ENCODE assay signal across 8 cellular contexts in the genomic region with DNA sequence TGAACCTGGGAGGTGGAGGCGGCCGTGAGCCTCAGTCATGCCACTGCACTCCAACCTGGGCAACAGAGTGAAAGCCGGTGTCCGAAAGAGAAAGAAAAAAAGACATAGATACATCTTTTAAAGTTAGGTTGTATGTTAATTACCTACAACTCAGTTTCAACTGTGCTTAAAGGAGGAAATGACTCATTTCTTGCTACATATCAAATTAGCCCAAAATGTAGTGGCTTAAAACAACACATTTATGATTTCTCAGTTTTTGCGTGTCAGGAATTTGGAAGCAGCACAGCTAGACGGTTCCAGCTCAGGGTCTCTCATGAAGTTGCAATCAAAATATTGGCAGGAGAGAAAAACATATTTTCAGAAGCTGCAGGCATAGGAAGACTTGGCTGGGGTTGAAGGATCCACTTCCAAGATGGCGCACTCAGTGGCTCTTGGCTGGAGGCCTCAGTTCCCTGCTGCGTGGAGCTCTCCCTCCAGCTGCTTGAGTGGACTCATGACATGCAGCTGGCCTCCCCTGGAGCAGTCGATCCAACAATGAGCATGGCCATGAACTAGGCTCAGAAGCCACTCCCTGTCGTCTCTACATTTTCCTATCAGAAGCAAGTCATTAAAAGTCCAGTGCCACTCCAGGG. TPM values are rescaled to one million over a fixed set of nuclear protein-coding genes. Genes with fewer than 3 reads are reported as not detected.
DNase-seq lines count a peak whose midpoint lies in the region; ATAC-seq, FAIRE-seq and TF ChIP-seq lines count a peak whose summit lies in the region.

No MANE protein-coding gene starts in this region.

- H3K36me3 ChIP-seq in subcutaneous abdominal adipose tissue (ENCODE audit: control insufficient read depth in 5 of 5, insufficient read depth in 5 of 5, low read length in 5 of 5), result peaks cover 0 to 17% (median 2%) of the 10 kb centered on the region in 5 donors

- H3K4me1 Mint-ChIP-seq in activated naive CD8-positive, alpha-beta T cell treated with anti-CD3 and anti-CD28 coated beads, Interleukin-2, amount 10 ng/mL, durations not matched to agents 7 days and 5 days, result peaks cover 47% of the 10 kb centered on the region

- no peak for FAIRE-seq in A549 (lab: Jason Lieb, UNC)

- no peak for ATAC-seq in A549
- ATAC-seq in GM19025 (IDR thresholded peaks at IDR 0.05; ENCODE audit: low read depth, unreplicated experiment), result peak; percentile 59
- peak; percentile 43 for ATAC-seq in activated naive CD8-positive, alpha-beta T cell treated with anti-CD3 and anti-CD28 coated beads, Interleukin-2, amount 10 ng/mL, durations not matched to agents 7 days and 5 days (ENCODE audit: low read depth)
- ATAC-seq in HG03095 (IDR thresholded peaks at IDR 0.05; ENCODE audit: unreplicated experiment), result no peak

- H3K27me3 ChIP-seq in subcutaneous abdominal adipose tissue (ENCODE audit: control insufficient read depth in 5 of 5, insufficient read depth in 4 of 5, low read length in 5 of 5), result no peaks in the 10 kb centered on the region

- no peaks in the 10 kb centered on the region for H3K27me3 Mint-ChIP-seq in activated naive CD8-positive, alpha-beta T cell treated with anti-CD3 and anti-CD28 coated beads, Interleukin-2, amount 10 ng/mL, durations not matched to agents 7 days and 5 days

- no peak for TF ChIP-seq POLR2A in A549 (IDR thresholded peaks at IDR 0.05; ENCODE audit: low read length)

- no peak overlapping the region for H3K4me2 ChIP-seq in A549

- no peak for TF ChIP-seq CTCF in A549 (IDR thresholded peaks at IDR 0.05)

- CTCF ChIA-PET in A549 (lab: Yijun Ruan, JAX), result interaction anchor here (1.4 to 2.0 kb wide), 2 partner anchors 30 to 285 kb away, joined by 3 to 5 read pairs; no protein-coding TSS in a partner anchor

- H3K27ac Mint-ChIP-seq in activated naive CD8-positive, alpha-beta T cell treated with anti-CD3 and anti-CD28 coated beads, Interleukin-2, amount 10 ng/mL, durations not matched to agents 7 days and 5 days, result peak overlapping the region; percentile 94

- TF ChIP-seq EP300 in A549 (IDR thresholded peaks at IDR 0.05), result no peak

- H3K36me3 Mint-ChIP-seq in activated naive CD8-positive, alpha-beta T cell treated with anti-CD3 and anti-CD28 coated beads, Interleukin-2, amount 10 ng/mL, durations not matched to agents 7 days and 5 days, result peaks cover 59% of the 10 kb centered on the region

- DNase-seq in A549 (ENCODE audit: low read depth in 1 of 2, low spot score in 1 of 2) (no peak), M059J (ENCODE audit: low read depth) (peak; percentile 63), inferior parietal cortex (ENCODE audit: extremely low spot score) (peak; percentile 43), hepatic stellate cell (ENCODE audit: low spot score) (no peak)
- peak; percentile 51 for DNase-seq in activated naive CD8-positive, alpha-beta T cell treated with anti-CD3 and anti-CD28 coated beads, Interleukin-2, amount 10 ng/mL, durations not matched to agents 7 days and 5 days

- WGBS in A549 (ENCODE audit: missing lambda C conversion rate), result 93% methylated on average over 10 of the region's 10 CpGs

- H3K9ac ChIP-seq in subcutaneous abdominal adipose tissue (ENCODE audit: low read length in 5 of 5), result no peak overlapping the region

- H3K4me1 ChIP-seq in A549 (peaks cover 43% of the 10 kb centered on the region), subcutaneous abdominal adipose tissue (ENCODE audit: control insufficient read depth in 5 of 5, insufficient read depth in 5 of 5, low read length in 5 of 5) (peaks cover 6 to 54% (median 49%) of the 10 kb centered on the region in 5 donors)

- no peak overlapping the region for H3K4me3 ChIP-seq in A549
- peak overlapping the region in 1 of 5 donors; percentile 7 for H3K4me3 ChIP-seq in subcutaneous abdominal adipose tissue (ENCODE audit: low read depth in 1 of 5, low read length in 5 of 5)

- H3K27ac ChIP-seq in A549 (0 out of 6 replicates have a peak overlapping the region, but pooled peaks of 1 of the 2 experiments have one; percentile 23), subcutaneous abdominal adipose tissue (ENCODE audit: low read depth, low read length) (peak overlapping the region; percentile 93)

- peaks cover 2% of the 10 kb centered on the region for H3K9me3 Mint-ChIP-seq in activated naive CD8-positive, alpha-beta T cell treated with anti-CD3 and anti-CD28 coated beads, Interleukin-2, amount 10 ng/mL, durations not matched to agents 7 days and 5 days

- TF ChIP-seq RAD21 in A549 (conservative IDR thresholded peaks at IDR 0.05 in 1 of 2, IDR thresholded peaks at IDR 0.05 in 1 of 2), result no peak

- peak overlapping the region; percentile 79 for H3K4me3 Mint-ChIP-seq in activated naive CD8-positive, alpha-beta T cell treated with anti-CD3 and anti-CD28 coated beads, Interleukin-2, amount 10 ng/mL, durations not matched to agents 7 days and 5 days

- POLR2A ChIA-PET in A549 (lab: Yijun Ruan, JAX), result no interaction called here
- POLR2A ChIA-PET in activated naive CD8-positive, alpha-beta T cell treated with anti-CD3 and anti-CD28 coated beads, Interleukin-2, amount 10 ng/mL, durations not matched to agents 7 days and 5 days (lab: Charles Lee), result interaction anchor here (1.1 to 2.2 kb wide), 4 partner anchors 9 to 60 kb away, joined by 3 to 9 read pairs (median 6); no protein-coding TSS in a partner anchor

- no peaks in the 10 kb centered on the region for H3K9me3 ChIP-seq in A549
- H3K9me3 ChIP-seq in subcutaneous abdominal adipose tissue (ENCODE audit: control insufficient read depth in 5 of 5, low read length in 5 of 5), result peaks cover 0 to 2% (median 0%) of the 10 kb centered on the region in 5 donors

TF ChIP-seq in A549, 52 proteins besides CTCF, POLR2A, EP300 and RAD21:
- TF ChIP-seq KDM1A (IDR thresholded peaks at IDR 0.05; ENCODE audit: low read depth) (no peak), EHMT2 (IDR thresholded peaks at IDR 0.05; ENCODE audit: low read depth) (peak; percentile 78), NFE2L2 (conservative IDR thresholded peaks at IDR 0.05; ENCODE audit: low read length) (no peak), NPAS2 (CRISPR knock-in tag; IDR thresholded peaks at IDR 0.05; ENCODE audit: borderline replicate concordance) (no peak), RCOR1 (IDR thresholded peaks at IDR 0.05; ENCODE audit: low read depth, low read length) (no peak), CBX8 (IDR thresholded peaks at IDR 0.05) (no peak), RNF2 (IDR thresholded peaks at IDR 0.05; ENCODE audit: borderline replicate concordance, low read depth) (no peak)
- TF ChIP-seq, protein P1, sequence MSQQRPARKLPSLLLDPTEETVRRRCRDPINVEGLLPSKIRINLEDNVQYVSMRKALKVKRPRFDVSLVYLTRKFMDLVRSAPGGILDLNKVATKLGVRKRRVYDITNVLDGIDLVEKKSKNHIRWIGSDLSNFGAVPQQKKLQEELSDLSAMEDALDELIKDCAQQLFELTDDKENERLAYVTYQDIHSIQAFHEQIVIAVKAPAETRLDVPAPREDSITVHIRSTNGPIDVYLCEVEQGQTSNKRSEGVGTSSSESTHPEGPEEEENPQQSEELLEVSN (IDR thresholded peaks at IDR 0.05; ENCODE audit: borderline replicate concordance, low read depth), result no peak
- TF ChIP-seq, protein P2, sequence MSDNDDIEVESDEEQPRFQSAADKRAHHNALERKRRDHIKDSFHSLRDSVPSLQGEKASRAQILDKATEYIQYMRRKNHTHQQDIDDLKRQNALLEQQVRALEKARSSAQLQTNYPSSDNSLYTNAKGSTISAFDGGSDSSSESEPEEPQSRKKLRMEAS (IDR thresholded peaks at IDR 0.05), result no peak

RNA-seq across cellular contexts. Expression of a gene that starts 7.1 kb away (rescaled TPM):
- polyA plus RNA-seq in A549 (2011; rRNA removed), result 29.2 and 37.0 TPM in 2 replicates
- polyA plus RNA-seq in A549 (2012; cell fraction: cytosol; rRNA removed), result 38.2 and 41.8 TPM in 2 replicates
- polyA plus RNA-seq in A549 (2012; cell fraction: nucleus; rRNA removed), result 78.5 and 82.0 TPM in 2 replicates
- 35.6 to 55.8 TPM (median 50.8 TPM) in 3 replicates for polyA plus RNA-seq in A549 (2017; fragmentation: RNase III; extraction: RNeasy Plus Mini Kit Qiagen cat#74134 plus additional on column Dnase treatment)
- polyA minus RNA-seq in A549 (2011; rRNA and poly(A)+ RNA removed), result 37.2 and 50.2 TPM in 2 replicates
- 65.7 and 89.0 TPM in 2 replicates for total RNA-seq in M059J (2014; rRNA removed; shearing (Covaris generic))
- total RNA-seq in activated naive CD8-positive, alpha-beta T cell treated with anti-CD3 and anti-CD28 coated beads, Interleukin-2, amount 10 ng/mL, durations not matched to agents 7 days and 5 days, result 10 to 100 TPM; 83.8 to 84.8 TPM

RNA-seq across cellular contexts. Expression of a gene that starts 59.3 kb away (rescaled TPM):
- polyA plus RNA-seq in A549 (2011; rRNA removed), result 16.3 and 16.5 TPM in 2 replicates
- 26.0 and 27.2 TPM in 2 replicates for polyA plus RNA-seq in A549 (2012; cell fraction: cytosol; rRNA removed)
- 20.8 and 24.2 TPM in 2 replicates for polyA plus RNA-seq in A549 (2012; cell fraction: nucleus; rRNA removed)
- 21.8 to 22.2 TPM (median 22.2 TPM) in 3 replicates for polyA plus RNA-seq in A549 (2017; fragmentation: RNase III; extraction: RNeasy Plus Mini Kit Qiagen cat#74134 plus additional on column Dnase treatment)
- 19.3 and 22.3 TPM in 2 replicates for polyA minus RNA-seq in A549 (2011; rRNA and poly(A)+ RNA removed)
- total RNA-seq in M059J (2014; rRNA removed; shearing (Covaris generic)), result 55.4 and 64.4 TPM in 2 replicates
- 10 to 100 TPM; 63.0 to 65.4 TPM for total RNA-seq in activated naive CD8-positive, alpha-beta T cell treated with anti-CD3 and anti-CD28 coated beads, Interleukin-2, amount 10 ng/mL, durations not matched to agents 7 days and 5 days

Comparison
In these comparisons a context has a peak if more than half of its experiments do, and no peak if none do; other contexts are left out.
1. ATAC-seq: peak in GM19025 (single experiment) and activated naive CD8-positive, alpha-beta T cell treated with anti-CD3 and anti-CD28 coated beads, Interleukin-2, amount 10 ng/mL, durations not matched to agents 7 days and 5 days (single experiment); none in A549 (0 of 2) and HG03095 (single experiment).
2. DNase-seq: peak in M059J (single experiment), activated naive CD8-positive, alpha-beta T cell treated with anti-CD3 and anti-CD28 coated beads, Interleukin-2, amount 10 ng/mL, durations not matched to agents 7 days and 5 days (single experiment) and inferior parietal cortex (single experiment); none in A549 (0 of 2) and hepatic stellate cell (single experiment).